In genomic region chr15:68085052-68085451, GRCh38 we compare ENCODE assay signal across 19 cellular contexts.
"Had no signal": no experiment of that assay in that cellular context is flagged by ENCODE, and none has a peak within 500 bp of the region (broad histone marks: within the 10 kb centered on the region; RNA-seq: fewer than 3 reads in every experiment).

No MANE protein-coding gene starts in this region.

- H3K4me3 Mint-ChIP-seq: stimulated activated naive CD8-positive, alpha-beta T cell treated with anti-CD3 and anti-CD28 coated beads, Interleukin-15, amount 100 ng/mL, for 72 hours had no signal

- H3K9me3 Mint-ChIP-seq: immature natural killer cell; stimulated activated naive CD8-positive, alpha-beta T cell treated with anti-CD3 and anti-CD28 coated beads, Interleukin-15, amount 100 ng/mL, for 72 hours had no signal

- H3K27me3 ChIP-seq: body of pancreas, dorsolateral prefrontal cortex, suprapubic skin, transverse colon, vagina had no signal

- H3K27me3 Mint-ChIP-seq: progenitor cell of endocrine pancreas; stimulated activated naive CD8-positive, alpha-beta T cell treated with anti-CD3 and anti-CD28 coated beads, Interleukin-15, amount 100 ng/mL, for 72 hours had no signal

- ATAC-seq: body of pancreas; left ventricle myocardium superior; stimulated activated naive CD8-positive, alpha-beta T cell treated with anti-CD3 and anti-CD28 coated beads, Interleukin-15, amount 100 ng/mL, for 72 hours had no signal

- H3K9me3 ChIP-seq: body of pancreas, suprapubic skin, transverse colon, vagina had no signal

- DNase-seq: activated CD4-positive, CD25-positive, alpha-beta regulatory T cell treated with anti-CD3 and anti-CD28 coated beads, Interleukin-2, amount 50 U/mL, for 72 hours; activated CD8-positive, alpha-beta memory T cell treated with anti-CD3 and anti-CD28 coated beads for 24 hours; activated CD8-positive, alpha-beta memory T cell treated with anti-CD3 and anti-CD28 coated beads, Interleukin-2, amount 50 U/mL, for 48 hours; activated effector memory CD4-positive, alpha-beta T cell treated with Interleukin-2 at 50 U/mL for 16 hours; activated naive CD4-positive, alpha-beta T cell treated with anti-CD3 and anti-CD28 coated beads, Interleukin-2, amount 50 U/mL, for 16 hours; activated T-cell treated with anti-CD3 and anti-CD28 coated beads, Interleukin-2, amount 50 U/mL, for 48 hours; body of pancreas; dorsolateral prefrontal cortex; erythroblast; immature natural killer cell; left ventricle myocardium superior; stimulated activated naive CD8-positive, alpha-beta T cell treated with anti-CD3 and anti-CD28 coated beads, Interleukin-15, amount 100 ng/mL, for 72 hours; T-helper 2 cell; transverse colon had no signal

- H3K4me3 ChIP-seq: body of pancreas, dorsolateral prefrontal cortex, suprapubic skin, transverse colon, vagina had no signal

- H3K27ac ChIP-seq: body of pancreas, dorsolateral prefrontal cortex, suprapubic skin, transverse colon, vagina, VCaP had no signal

- H3K36me3 ChIP-seq: transverse colon, vagina had no signal

- FAIRE-seq: colon had no signal

- H3K27ac Mint-ChIP-seq: progenitor cell of endocrine pancreas; stimulated activated naive CD8-positive, alpha-beta T cell treated with anti-CD3 and anti-CD28 coated beads, Interleukin-15, amount 100 ng/mL, for 72 hours had no signal
